Comparison of ENCODE assay signal across 13 cellular contexts in the genomic region with DNA sequence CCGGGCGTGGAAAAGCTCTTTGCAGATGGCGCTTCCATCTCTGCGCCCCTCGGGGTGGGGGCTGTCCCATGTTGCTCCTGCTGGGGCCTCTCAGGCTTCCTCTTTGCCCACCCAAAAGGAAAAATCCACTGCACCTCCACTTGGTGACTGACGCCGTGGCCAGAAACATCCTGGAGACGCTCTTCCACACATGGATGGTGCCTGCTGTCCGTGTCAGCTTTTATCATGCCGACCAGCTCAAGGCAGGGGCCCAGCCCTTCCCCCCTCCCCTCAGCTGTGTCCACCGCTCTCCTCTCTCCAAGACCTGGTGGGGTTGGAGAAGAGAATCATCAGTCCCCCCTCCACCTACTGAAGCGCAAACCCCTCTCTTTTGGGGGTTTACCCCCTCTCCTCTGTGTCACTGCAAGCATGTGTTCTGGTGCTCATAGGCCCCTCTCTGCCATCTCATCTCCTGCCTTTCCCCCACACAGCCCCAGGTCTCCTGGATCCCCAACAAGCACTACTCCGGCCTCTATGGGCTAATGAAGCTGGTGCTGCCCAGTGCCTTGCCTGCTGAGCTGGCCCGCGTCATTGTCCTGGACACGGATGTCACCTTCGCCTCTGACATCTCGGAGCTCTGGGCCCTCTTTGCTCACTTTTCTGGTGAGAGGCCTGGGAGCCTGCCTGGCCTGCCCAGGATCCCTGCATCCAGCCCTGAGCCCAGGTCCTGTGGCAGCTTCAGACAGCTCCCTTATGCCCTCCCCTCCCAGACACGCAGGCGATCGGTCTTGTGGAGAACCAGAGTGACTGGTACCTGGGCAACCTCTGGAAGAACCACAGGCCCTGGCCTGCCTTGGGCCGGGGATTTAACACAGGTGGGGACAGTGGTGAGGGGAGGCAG. TPM values are rescaled to one million over a fixed set of nuclear protein-coding genes. Genes with fewer than 3 reads are reported as not detected.
DNase-seq lines count a peak whose midpoint lies in the region; ATAC-seq, FAIRE-seq and TF ChIP-seq lines count a peak whose summit lies in the region.
"Had no signal": no experiment of that assay in that cellular context is flagged by ENCODE, and none has a peak within 500 bp of the region (broad histone marks: within the 10 kb centered on the region; RNA-seq: fewer than 3 reads in every experiment).

No MANE protein-coding gene starts in this region.

- H4K8ac ChIP-seq in H1 (ENCODE audit: extremely low read depth, insufficient read depth, low read length), result peak overlapping the region; percentile 29; the same call in 1 of the 2 replicates

- no peak for DNase-seq in T-helper 1 cell
- DNase-seq in HCT116 (ENCODE audit: low read depth, low spot score), result no peak
- DNase-seq in H1 (ENCODE audit: low read depth in 1 of 2, low spot score in 2 of 2), result no peak
- DNase-seq in posterior vena cava (ENCODE audit: low spot score), result peak; percentile 79
- DNase-seq in central memory CD4-positive, alpha-beta T cell, result no peak
- DNase-seq in testis, result no peak
- DNase-seq: NCI-H1092 had no signal

- no peak overlapping the region for H2BK120ac ChIP-seq in H1 (replicated peaks; ENCODE audit: low read depth, low read length)

- intact Hi-C loops in HCT116 (cut with micrococcal nuclease), result no loop called here
- intact Hi-C loops in posterior vena cava (cut with DNase I), result no loop called here
- intact Hi-C loops in testis (cut with DNase I; ENCODE audit: low total_unique reads), result no loop called here

- peaks cover 31% of the 10 kb centered on the region for H3K27me3 Mint-ChIP-seq in T-helper 1 cell treated with Interleukin-12 subunit alpha and Interleukin-12 subunit beta and Interleukin-4 antibody, amounts not matched to agents 30 μg/mL and 1 μg/mL, for 36 hours (ENCODE audit: low read depth)

- no peak overlapping the region for H4K5ac ChIP-seq in H1 (ENCODE audit: insufficient read length, low read depth, low read length)

- H3K36me3 ChIP-seq in HCT116 (ENCODE audit: control insufficient read depth in 1 of 2, insufficient read depth in 2 of 2, low read length in 2 of 2), result peaks cover 0 to 32% of the 10 kb centered on the region in 2 experiments
- H3K36me3 ChIP-seq in H1 (ENCODE audit: control insufficient read depth in 2 of 4, insufficient read depth in 4 of 4, low read length in 3 of 4), result peaks cover 2 to 35% (median 20%) of the 10 kb centered on the region in 4 experiments; a peak in 7 of 8 replicates
- no peaks in the 10 kb centered on the region for H3K36me3 ChIP-seq in testis (ENCODE audit: low read depth, missing control alignments)

- peaks cover 12% of the 10 kb centered on the region; the same call in 1 of the 2 replicates for H3K23me2 ChIP-seq in H1 (ENCODE audit: low read depth, low read length)

- H3K4ac ChIP-seq in H1 (replicated peaks; ENCODE audit: insufficient read length, low read depth, low read length), result no peak overlapping the region

- no peak for FAIRE-seq in H1 (lab: Jason Lieb, UNC)
- FAIRE-seq: A204.1, GM18507 had no signal

- TF ChIP-seq CTCF in HCT116 (IDR thresholded peaks at IDR 0.05 in 2 of 3, conservative IDR thresholded peaks at IDR 0.05 in 1 of 3; ENCODE audit: borderline replicate concordance in 1 of 3, insufficient read depth in 1 of 3, low read depth in 2 of 3, low read length in 2 of 3), result no peak
- TF ChIP-seq CTCF in H1 (IDR thresholded peaks at IDR 0.05; ENCODE audit: control extremely low read depth in 1 of 3, insufficient read depth in 1 of 3, low read depth in 1 of 3, low read length in 3 of 3), result no peak
- no peak for TF ChIP-seq CTCF in testis (IDR thresholded peaks at IDR 0.05)

- no peak overlapping the region for H3K56ac ChIP-seq in H1 (replicated peaks; ENCODE audit: insufficient read length, low read depth, low read length)

- peaks cover 3% of the 10 kb centered on the region for H3K36me3 Mint-ChIP-seq in T-helper 1 cell treated with Interleukin-12 subunit alpha and Interleukin-12 subunit beta and Interleukin-4 antibody, amounts not matched to agents 30 μg/mL and 1 μg/mL, for 36 hours (ENCODE audit: low read depth)

- H4K20me1 ChIP-seq in HCT116 (ENCODE audit: insufficient read depth) (no peaks in the 10 kb centered on the region), H1 (replicated peaks in 1 of 2; ENCODE audit: control insufficient read depth in 1 of 2, insufficient read depth in 2 of 2, low read length in 2 of 2) (peaks cover 10 to 19% of the 10 kb centered on the region in 2 experiments)

- POLR2A ChIA-PET in HCT116 (lab: Charles Lee), result interaction anchor here (0.7 kb wide), 1 partner anchor 30 kb away, joined by 4 read pairs; no protein-coding TSS in a partner anchor
- POLR2A ChIA-PET in H1 (lab: Charles Lee; ENCODE audit: partially characterized antibody), result interaction anchor here (0.6 to 9.8 kb wide), 12 partner anchors 9 to 1654 kb away, joined by 3 to 115 read pairs (median 6); partner anchors contain the start of gene KBTBD4

- RAD21 ChIA-PET in HCT116 (lab: Charles Lee; ENCODE audit: low non-redundant PET in 1 of 2, low total read pairs in 2 of 2, uncharacterized antibody in 2 of 2, unreplicated experiment in 2 of 2), result interaction anchor here in 1 of 2 experiments (0.7 kb wide), 1 partner anchor 169 kb away, joined by 4 read pairs; no protein-coding TSS in a partner anchor

- peak overlapping the region; percentile 42 for H3K4me3 Mint-ChIP-seq in T-helper 1 cell treated with Interleukin-12 subunit alpha and Interleukin-12 subunit beta and Interleukin-4 antibody, amounts not matched to agents 30 μg/mL and 1 μg/mL, for 36 hours

- BruUV-seq in HCT116 (replicated peaks; lab: Mats Ljungman, UMichigan), result TSS peak; percentile 46

- peak overlapping the region; percentile 11 for H3K27ac Mint-ChIP-seq in T-helper 1 cell treated with Interleukin-12 subunit alpha and Interleukin-12 subunit beta and Interleukin-4 antibody, amounts not matched to agents 30 μg/mL and 1 μg/mL, for 36 hours

- TF ChIP-seq RAD21 in HCT116 (IDR thresholded peaks at IDR 0.05; ENCODE audit: low read depth) (no peak), H1 (IDR thresholded peaks at IDR 0.05 in 1 of 2, conservative IDR thresholded peaks at IDR 0.05 in 1 of 2; ENCODE audit: low read depth in 2 of 2, low read length in 2 of 2) (no peak)

- no peak for ATAC-seq in HCT116
- ATAC-seq in GM21381 (IDR thresholded peaks at IDR 0.05; ENCODE audit: unreplicated experiment), result no peak

- no peak overlapping the region for H2BK12ac ChIP-seq in H1 (ENCODE audit: low read depth, low read length)

- peaks cover 15% of the 10 kb centered on the region for H3K79me1 ChIP-seq in H1 (ENCODE audit: low read depth, low read length)

- no peak overlapping the region for H3K23ac ChIP-seq in H1 (ENCODE audit: insufficient read length)

- H2BK5ac ChIP-seq in H1 (ENCODE audit: low read depth, low read length), result 0 out of 2 replicates have a peak overlapping the region, but pooled peaks have one; percentile 21

- no peak overlapping the region for H2AFZ ChIP-seq in HCT116 (ENCODE audit: low read depth, low read length, poor library complexity, severe bottlenecking)
- no peak overlapping the region for H2AFZ ChIP-seq in H1 (ENCODE audit: low read length)

- H3K9me3 Mint-ChIP-seq in T-helper 1 cell treated with Interleukin-12 subunit alpha and Interleukin-12 subunit beta and Interleukin-4 antibody, amounts not matched to agents 30 μg/mL and 1 μg/mL, for 36 hours, result no peaks in the 10 kb centered on the region

- no peaks in the 10 kb centered on the region for H3K9me2 ChIP-seq in HCT116 (ENCODE audit: insufficient read depth)

- WGBS in H1 (ENCODE audit: extremely low coverage in 1 of 2, insufficient coverage in 1 of 2, insufficient read length in 1 of 2, insufficient replicate concordance in 2 of 2, low coverage in 1 of 2, low lambda C conversion rate in 2 of 2, missing lambda C conversion rate in 1 of 2), 2 experiments, result 93% methylated on average over 21 of the region's 22 CpGs; no CpG with 5 or more reads in 1 of the 2 experiments
- 66 to 81% methylated on average over 16 to 22 of the region's 22 CpGs for WGBS in testis, 2 donors

- H3K4me1 ChIP-seq in HCT116 (ENCODE audit: control insufficient read depth in 1 of 2, insufficient read depth in 2 of 2, low read length in 2 of 2), result peaks cover 12 to 17% of the 10 kb centered on the region in 2 experiments
- peaks cover 12 to 26% (median 18%) of the 10 kb centered on the region in 4 experiments for H3K4me1 ChIP-seq in H1 (replicated peaks in 1 of 4; ENCODE audit: control insufficient read depth in 3 of 4, insufficient read depth in 4 of 4, low read length in 3 of 4)
- H3K4me1 ChIP-seq in testis, result peaks cover 14% of the 10 kb centered on the region

- peak overlapping the region; percentile 48 for H4K91ac ChIP-seq in H1 (replicated peaks; ENCODE audit: insufficient read length, low read length)

- CTCF ChIA-PET in HCT116 (lab: Charles Lee) (no interaction called here), H1 (lab: Charles Lee; ENCODE audit: partially characterized antibody) (interaction anchor here (0.6 to 4.0 kb wide), 10 partner anchors 11 to 96 kb away, joined by 3 to 26 read pairs (median 4); no protein-coding TSS in a partner anchor)

- TF ChIP-seq POLR2A in HCT116 (IDR thresholded peaks at IDR 0.05; ENCODE audit: borderline replicate concordance, extremely low read depth, insufficient read depth, insufficient read length), result no peak
- TF ChIP-seq POLR2A in H1 (IDR thresholded peaks at IDR 0.05; ENCODE audit: control extremely low read depth in 1 of 2, low read depth in 2 of 2, low read length in 2 of 2), result no peak
- no peak for TF ChIP-seq POLR2A in testis (IDR thresholded peaks at IDR 0.05)

- peaks cover 14% of the 10 kb centered on the region for H3K79me2 ChIP-seq in HCT116 (ENCODE audit: insufficient read depth, low read length)
- H3K79me2 ChIP-seq in H1 (ENCODE audit: control insufficient read depth in 1 of 2, insufficient read depth in 2 of 2, low read length in 2 of 2), result peaks cover 0 to 11% of the 10 kb centered on the region in 2 experiments; a peak in 1 of 4 replicates

- H3K9me3 ChIP-seq in HCT116 (ENCODE audit: control insufficient read depth in 1 of 2, insufficient read depth in 1 of 2, low read depth in 1 of 2, low read length in 2 of 2), result no peaks in the 10 kb centered on the region
- no peaks in the 10 kb centered on the region for H3K9me3 ChIP-seq in H1 (ENCODE audit: insufficient read depth in 2 of 2, low read depth in 1 of 2, low read length in 1 of 2)
- H3K9me3 ChIP-seq in testis, result no peaks in the 10 kb centered on the region

- H3K27ac ChIP-seq in HCT116 (ENCODE audit: low read depth, low read length), result no peak overlapping the region; the same call in 1 of the 2 replicates
- no peak overlapping the region for H3K27ac ChIP-seq in H1 (ENCODE audit: low read depth, low read length)
- H3K27ac ChIP-seq in testis, result no peak overlapping the region

- H2BK20ac ChIP-seq in H1 (ENCODE audit: low read length), result no peak overlapping the region

- peak overlapping the region in 1 of 2 experiments; percentile 91; a peak in 3 of 4 replicates for H3K4me3 ChIP-seq in HCT116 (replicated peaks in 1 of 2; ENCODE audit: low read depth in 1 of 2, low read length in 2 of 2)
- H3K4me3 ChIP-seq in H1 (ENCODE audit: extremely low read depth in 1 of 4, insufficient read depth in 2 of 4, low read depth in 3 of 4, low read length in 4 of 4), result peak overlapping the region in 1 of 4 experiments; percentile 78; a peak in 3 of 8 replicates
- H3K4me3 ChIP-seq in testis, result no peak overlapping the region

- peak overlapping the region; percentile 75; the same call in 1 of the 2 replicates for H2AK5ac ChIP-seq in H1 (ENCODE audit: low read depth, low read length)

- H3K18ac ChIP-seq in H1 (ENCODE audit: extremely low read depth, low read length), result no peak overlapping the region

- no peak overlapping the region for H2BK15ac ChIP-seq in H1 (ENCODE audit: low read length)

- TF ChIP-seq EP300 in H1 (IDR thresholded peaks at IDR 0.05; ENCODE audit: borderline replicate concordance in 1 of 2, low read depth in 2 of 2, low read length in 2 of 2), result no peak

- H3K4me2 ChIP-seq in HCT116 (ENCODE audit: low read length), result peak overlapping the region; percentile 95
- peak overlapping the region; percentile 39 to 91 for H3K4me2 ChIP-seq in H1 (ENCODE audit: insufficient read depth in 1 of 2, low read depth in 2 of 2, low read length in 2 of 2)

- H3K9ac ChIP-seq in HCT116 (ENCODE audit: low read length) (peak overlapping the region; percentile 84; the same call in 1 of the 2 replicates), H1 (replicated peaks in 1 of 4; ENCODE audit: extremely low read depth in 1 of 4, low read depth in 3 of 4, low read length in 3 of 4) (no peak overlapping the region; a peak in 1 of 7 replicates)

- H3K27me3 ChIP-seq in HCT116 (ENCODE audit: insufficient read depth, low read length) (no peaks in the 10 kb centered on the region), H1 (replicated peaks in 1 of 4; ENCODE audit: control insufficient read depth in 3 of 4, extremely low read depth in 1 of 4, insufficient read depth in 3 of 4, low read length in 3 of 4) (peaks cover 0 to 9% (median 0%) of the 10 kb centered on the region in 4 experiments; a peak in 3 of 7 replicates), testis (no peaks in the 10 kb centered on the region)

- no peak overlapping the region for H3K14ac ChIP-seq in H1 (ENCODE audit: insufficient read length)

- H3K4me1 Mint-ChIP-seq in T-helper 1 cell treated with Interleukin-12 subunit alpha and Interleukin-12 subunit beta and Interleukin-4 antibody, amounts not matched to agents 30 μg/mL and 1 μg/mL, for 36 hours (ENCODE audit: low read depth), result peaks cover 6% of the 10 kb centered on the region

RNA-seq across cellular contexts. Expression of gene LARGE2, which starts 1.8 kb away (rescaled TPM):
- total RNA-seq in HCT116 (2021; ENCODE audit: unreplicated experiment), result 67.6 TPM
- polyA plus RNA-seq in HCT116 (2012), result 60.8 and 61.4 TPM in 2 replicates
- 108 and 111 TPM in 2 replicates for total RNA-seq in H1 (2021; fragmentation: NEBNext Ultra II Directional; extraction: Animal tissue kit (Norgen Biotek cat#: 25700))
- 137 and 234 TPM in 2 replicates for polyA plus RNA-seq in H1 (2011; rRNA removed)
- polyA plus RNA-seq in H1 (2011; cell fraction: cytosol; rRNA removed), result 102 TPM
- polyA plus RNA-seq in H1 (2011; cell fraction: nucleus; rRNA removed), result 281 TPM
- polyA plus RNA-seq in H1 (2012, experiment 1 of 2), result 84.9 to 132 TPM (median 122 TPM) in 4 replicates
- 163 TPM for polyA plus RNA-seq in H1 (2012, experiment 2 of 2)
- polyA plus RNA-seq in H1 (2013, experiment 1 of 2), result 207 TPM
- 217 TPM for polyA plus RNA-seq in H1 (2013, experiment 2 of 2)
- polyA minus RNA-seq in H1 (2011; rRNA and poly(A)+ RNA removed), result 42.7 and 52.0 TPM in 2 replicates
- 50.4 TPM for polyA minus RNA-seq in H1 (2011; cell fraction: cytosol; rRNA and poly(A)+ RNA removed)
- 42.7 TPM for polyA minus RNA-seq in H1 (2011; cell fraction: nucleus; rRNA and poly(A)+ RNA removed)
- total RNA-seq in posterior vena cava, result not detected
- total RNA-seq in testis, result 1 to 10 TPM; 2.1 to 3.4 TPM
- polyA plus RNA-seq in testis (ENCODE audit: insufficient read depth, low read depth, low replicate concordance), result 4.7 TPM
- total RNA-seq: fibroblast of villous mesenchyme, lung microvascular endothelial cell had no signal

RNA-seq across cellular contexts. Expression of gene PEX16, which starts 6.6 kb away (rescaled TPM):
- total RNA-seq in HCT116 (2021; ENCODE audit: unreplicated experiment) (33.2 TPM), posterior vena cava (10 to 100 TPM; 13.3 to 18.8 TPM), testis (10 to 100 TPM; 40.2 to 42.0 TPM)
- 30.0 and 37.6 TPM in 2 replicates for polyA plus RNA-seq in HCT116 (2012)
- total RNA-seq in H1 (2021; fragmentation: NEBNext Ultra II Directional; extraction: Animal tissue kit (Norgen Biotek cat#: 25700)), result 29.2 and 29.4 TPM in 2 replicates
- polyA plus RNA-seq in H1 (2011; rRNA removed) (36.0 and 47.2 TPM in 2 replicates), testis (ENCODE audit: insufficient read depth, low read depth, low replicate concordance) (41.4 TPM)
- 46.3 TPM for polyA plus RNA-seq in H1 (2011; cell fraction: cytosol; rRNA removed)
- 68.9 TPM for polyA plus RNA-seq in H1 (2011; cell fraction: nucleus; rRNA removed)
- 20.7 to 30.4 TPM (median 29.2 TPM) in 4 replicates for polyA plus RNA-seq in H1 (2012, experiment 1 of 2)
- polyA plus RNA-seq in H1 (2012, experiment 2 of 2), result 39.5 TPM
- polyA plus RNA-seq in H1 (2013, experiment 1 of 2), result 19.5 TPM
- 16.5 TPM for polyA plus RNA-seq in H1 (2013, experiment 2 of 2)
- 12.2 and 12.5 TPM in 2 replicates for polyA minus RNA-seq in H1 (2011; rRNA and poly(A)+ RNA removed)
- polyA minus RNA-seq in H1 (2011; cell fraction: cytosol; rRNA and poly(A)+ RNA removed), result 22.0 TPM
- polyA minus RNA-seq in H1 (2011; cell fraction: nucleus; rRNA and poly(A)+ RNA removed), result 28.4 TPM

RNA-seq across cellular contexts. Expression of gene FREY1, which starts 17.2 kb away (rescaled TPM):
- 0.96 TPM for total RNA-seq in HCT116 (2021; ENCODE audit: unreplicated experiment)
- polyA plus RNA-seq in HCT116 (2012), result 0.07 and 0.17 TPM in 2 replicates
- 1.1 TPM in 1 of 2 replicates, not detected in the other for total RNA-seq in H1 (2021; fragmentation: NEBNext Ultra II Directional; extraction: Animal tissue kit (Norgen Biotek cat#: 25700))
- polyA plus RNA-seq in H1 (2011; rRNA removed), result 0.32 and 1.3 TPM in 2 replicates
- not detected for polyA plus RNA-seq in H1 (2011; cell fraction: cytosol; rRNA removed)
- 1.7 TPM for polyA plus RNA-seq in H1 (2011; cell fraction: nucleus; rRNA removed)
- polyA plus RNA-seq in H1 (2012, experiment 1 of 2), result 0.41 to 0.69 TPM (median 0.44 TPM) in 3 of 4 replicates, not detected in the other
- polyA plus RNA-seq in H1 (2012, experiment 2 of 2), result 0.55 TPM
- 0.24 TPM for polyA plus RNA-seq in H1 (2013, experiment 1 of 2)
- 0.28 TPM for polyA plus RNA-seq in H1 (2013, experiment 2 of 2)
- 0.71 and 1.2 TPM in 2 replicates for polyA minus RNA-seq in H1 (2011; rRNA and poly(A)+ RNA removed)
- not detected for polyA minus RNA-seq in H1 (2011; cell fraction: cytosol; rRNA and poly(A)+ RNA removed)
- 5.4 TPM for polyA minus RNA-seq in H1 (2011; cell fraction: nucleus; rRNA and poly(A)+ RNA removed)
- total RNA-seq in posterior vena cava, result under 1 TPM in 1 of 2 donors, not detected in 1; 0.57 TPM
- 10 to 100 TPM; 19.2 to 22.7 TPM for total RNA-seq in testis
- polyA plus RNA-seq in testis (ENCODE audit: insufficient read depth, low read depth, low replicate concordance), result 59.2 TPM

RNA-seq across cellular contexts. Expression of gene MAPK8IP1, which starts 38.8 kb away (rescaled TPM):
- total RNA-seq in HCT116 (2021; ENCODE audit: unreplicated experiment), result 10.1 TPM
- polyA plus RNA-seq in HCT116 (2012), result 6.8 and 8.2 TPM in 2 replicates
- 40.1 and 41.7 TPM in 2 replicates for total RNA-seq in H1 (2021; fragmentation: NEBNext Ultra II Directional; extraction: Animal tissue kit (Norgen Biotek cat#: 25700))
- polyA plus RNA-seq in H1 (2011; rRNA removed), result 32.4 and 62.2 TPM in 2 replicates
- polyA plus RNA-seq in H1 (2011; cell fraction: cytosol; rRNA removed), result 34.1 TPM
- polyA plus RNA-seq in H1 (2011; cell fraction: nucleus; rRNA removed), result 60.7 TPM
- polyA plus RNA-seq in H1 (2012, experiment 1 of 2), result 22.2 to 33.3 TPM (median 31.5 TPM) in 4 replicates
- polyA plus RNA-seq in H1 (2012, experiment 2 of 2), result 33.0 TPM
- 21.4 TPM for polyA plus RNA-seq in H1 (2013, experiment 1 of 2)
- 18.9 TPM for polyA plus RNA-seq in H1 (2013, experiment 2 of 2)
- 15.4 and 21.4 TPM in 2 replicates for polyA minus RNA-seq in H1 (2011; rRNA and poly(A)+ RNA removed)
- 35.9 TPM for polyA minus RNA-seq in H1 (2011; cell fraction: cytosol; rRNA and poly(A)+ RNA removed)
- polyA minus RNA-seq in H1 (2011; cell fraction: nucleus; rRNA and poly(A)+ RNA removed), result 19.7 TPM
- total RNA-seq in posterior vena cava, result 10 to 100 TPM in 1 of 2 donors, 1 to 10 TPM in 1; 8.5 to 10.9 TPM
- total RNA-seq in testis, result 10 to 100 TPM; 54.5 to 57.5 TPM
- polyA plus RNA-seq in testis (ENCODE audit: insufficient read depth, low read depth, low replicate concordance), result 62.9 TPM

Comparison
In these comparisons a context has a peak if more than half of its experiments do, and no peak if none do; other contexts are left out.
1. RNA of gene LARGE2, which starts 1.8 kb away (total RNA-seq): 108 to 111 TPM in H1 and 67.6 TPM in HCT116 (single experiment); 2.1 to 3.4 TPM in testis and not detected in posterior vena cava; every median in the first group is over 10 times any median in the second.